Comparison of ENCODE assay signal across 2 cellular contexts in the genomic region with DNA sequence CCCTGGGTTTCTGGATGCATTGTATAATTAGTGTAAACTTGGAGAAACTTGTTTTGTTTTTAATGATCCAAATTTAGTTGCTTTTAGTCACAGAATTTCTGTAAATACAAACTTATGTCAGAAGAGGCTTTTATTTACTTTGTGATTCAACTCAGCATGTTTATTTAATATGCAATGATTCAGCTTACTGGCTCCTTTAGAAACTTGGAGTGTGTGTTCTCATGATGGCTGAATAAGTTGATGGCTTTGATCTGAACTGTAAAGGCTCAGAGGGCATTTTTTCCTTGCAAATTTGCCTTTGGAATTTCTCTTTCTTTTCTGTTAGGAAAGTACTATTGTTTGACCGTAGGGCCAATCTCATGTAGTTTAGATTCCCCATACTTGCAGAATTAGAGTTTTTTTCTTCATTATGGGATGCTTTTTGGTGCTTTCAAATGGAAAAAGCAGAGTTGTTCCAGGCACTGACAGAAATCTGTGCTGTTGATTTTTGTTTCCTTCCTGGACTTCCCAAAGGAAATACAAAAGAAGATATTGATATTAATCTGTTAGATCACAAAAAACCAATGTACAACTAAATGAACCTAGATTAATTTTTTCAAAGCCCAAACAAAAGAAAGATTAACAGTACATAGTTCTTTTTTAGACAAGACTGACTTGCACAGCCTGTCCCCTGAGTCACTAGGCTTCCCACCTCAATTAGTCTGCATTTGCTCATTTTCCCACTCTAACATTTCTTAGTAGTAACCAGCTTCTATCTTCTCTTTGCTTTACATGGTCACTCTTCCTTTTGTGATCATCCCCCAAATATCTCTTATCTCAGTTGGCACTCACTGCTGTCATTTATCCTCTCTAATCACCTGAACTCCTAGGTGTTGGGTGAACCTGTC.
TF ChIP-seq lines count a peak whose summit lies in the region.

No MANE protein-coding gene starts in this region.

TF ChIP-seq in A549, 52 proteins besides CTCF, POLR2A, EP300 and RAD21 (continued from another document):
- TF ChIP-seq, protein P1, sequence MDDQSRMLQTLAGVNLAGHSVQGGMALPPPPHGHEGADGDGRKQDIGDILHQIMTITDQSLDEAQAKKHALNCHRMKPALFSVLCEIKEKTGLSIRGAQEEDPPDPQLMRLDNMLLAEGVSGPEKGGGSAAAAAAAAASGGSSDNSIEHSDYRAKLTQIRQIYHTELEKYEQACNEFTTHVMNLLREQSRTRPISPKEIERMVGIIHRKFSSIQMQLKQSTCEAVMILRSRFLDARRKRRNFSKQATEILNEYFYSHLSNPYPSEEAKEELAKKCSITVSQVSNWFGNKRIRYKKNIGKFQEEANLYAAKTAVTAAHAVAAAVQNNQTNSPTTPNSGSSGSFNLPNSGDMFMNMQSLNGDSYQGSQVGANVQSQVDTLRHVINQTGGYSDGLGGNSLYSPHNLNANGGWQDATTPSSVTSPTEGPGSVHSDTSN (IDR thresholded peaks at IDR 0.05), result 0 out of 2 replicates have a peak, but pooled peaks have one; percentile 45
- peak; percentile 79 to 93 for TF ChIP-seq JUN (IDR thresholded peaks at IDR 0.05)
- peak; percentile 93 for TF ChIP-seq GATA3 (IDR thresholded peaks at IDR 0.05; ENCODE audit: borderline replicate concordance)
- TF ChIP-seq NPAS2 (CRISPR knock-in tag; IDR thresholded peaks at IDR 0.05; ENCODE audit: borderline replicate concordance), result no peak
- peak; percentile 60 to 82; a peak in 3 of 4 replicates for TF ChIP-seq CEBPB (IDR thresholded peaks at IDR 0.05)
- no peak for TF ChIP-seq RFX5 (IDR thresholded peaks at IDR 0.05)
- peak; percentile 98 for TF ChIP-seq JUNB (IDR thresholded peaks at IDR 0.05)
- peak; percentile 52; the same call in 1 of the 3 replicates for TF ChIP-seq SMC3 (IDR thresholded peaks at IDR 0.05)
- no peak for TF ChIP-seq MAZ (IDR thresholded peaks at IDR 0.05; ENCODE audit: borderline replicate concordance, low read depth, low read length)
- TF ChIP-seq FOXS1 (CRISPR knock-in tag; IDR thresholded peaks at IDR 0.05), result peak; percentile 99
- TF ChIP-seq, protein P2, sequence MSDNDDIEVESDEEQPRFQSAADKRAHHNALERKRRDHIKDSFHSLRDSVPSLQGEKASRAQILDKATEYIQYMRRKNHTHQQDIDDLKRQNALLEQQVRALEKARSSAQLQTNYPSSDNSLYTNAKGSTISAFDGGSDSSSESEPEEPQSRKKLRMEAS (IDR thresholded peaks at IDR 0.05), result peak; percentile 71

TF ChIP-seq in HepG2, 621 proteins besides CTCF, POLR2A, EP300 and RAD21 (continued from another document):
- TF ChIP-seq, protein P3, sequence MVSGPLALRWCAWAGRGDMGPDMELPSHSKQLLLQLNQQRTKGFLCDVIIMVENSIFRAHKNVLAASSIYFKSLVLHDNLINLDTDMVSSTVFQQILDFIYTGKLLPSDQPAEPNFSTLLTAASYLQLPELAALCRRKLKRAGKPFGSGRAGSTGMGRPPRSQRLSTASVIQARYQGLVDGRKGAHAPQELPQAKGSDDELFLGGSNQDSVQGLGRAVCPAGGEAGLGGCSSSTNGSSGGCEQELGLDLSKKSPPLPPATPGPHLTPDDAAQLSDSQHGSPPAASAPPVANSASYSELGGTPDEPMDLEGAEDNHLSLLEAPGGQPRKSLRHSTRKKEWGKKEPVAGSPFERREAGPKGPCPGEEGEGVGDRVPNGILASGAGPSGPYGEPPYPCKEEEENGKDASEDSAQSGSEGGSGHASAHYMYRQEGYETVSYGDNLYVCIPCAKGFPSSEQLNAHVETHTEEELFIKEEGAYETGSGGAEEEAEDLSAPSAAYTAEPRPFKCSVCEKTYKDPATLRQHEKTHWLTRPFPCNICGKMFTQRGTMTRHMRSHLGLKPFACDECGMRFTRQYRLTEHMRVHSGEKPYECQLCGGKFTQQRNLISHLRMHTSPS (CRISPR knock-in tag; IDR thresholded peaks at IDR 0.05; ENCODE audit: low read depth), result no peak
- TF ChIP-seq ZNF335 (CRISPR knock-in tag; IDR thresholded peaks at IDR 0.05) (no peak), ASH2L (IDR thresholded peaks at IDR 0.05; ENCODE audit: insufficient read length, low read depth, low read length) (peak; percentile 30), PLRG1 (conservative IDR thresholded peaks at IDR 0.05) (no peak), SP4 (CRISPR knock-in tag; IDR thresholded peaks at IDR 0.05) (no peak), RBAK (CRISPR knock-in tag; IDR thresholded peaks at IDR 0.05) (no peak), SNAPC2 (CRISPR knock-in tag; IDR thresholded peaks at IDR 0.05) (no peak), ZNF264 (CRISPR knock-in tag; IDR thresholded peaks at IDR 0.05) (no peak), FOXA3 (CRISPR knock-in tag; IDR thresholded peaks at IDR 0.05) (peak; percentile 73), RFX3 (CRISPR knock-in tag; IDR thresholded peaks at IDR 0.05) (no peak), FOSL2 (CRISPR knock-in tag; IDR thresholded peaks at IDR 0.05) (peak; percentile 74; the same call in 1 of the 2 replicates), NFE2L2 (IDR thresholded peaks at IDR 0.05; ENCODE audit: low read length) (0 out of 2 replicates have a peak, but pooled peaks have one; percentile 31), FOXP1 (IDR thresholded peaks at IDR 0.05) (no peak), FOXP1 (CRISPR knock-in tag; IDR thresholded peaks at IDR 0.05) (0 out of 2 replicates have a peak, but pooled peaks have one; percentile 19), SOX5 (CRISPR knock-in tag; IDR thresholded peaks at IDR 0.05; ENCODE audit: borderline replicate concordance) (peak; percentile 38; the same call in 1 of the 2 replicates), RARA (CRISPR knock-in tag; IDR thresholded peaks at IDR 0.05) (peak; percentile 28; the same call in 1 of the 2 replicates), FOXA1 (IDR thresholded peaks at IDR 0.05) (peak; percentile 80), FOXA1 (CRISPR knock-in tag; IDR thresholded peaks at IDR 0.05) (0 out of 2 replicates have a peak, but pooled peaks have one; percentile 22), TCF7 (IDR thresholded peaks at IDR 0.05; ENCODE audit: low read depth) (peak; percentile 73), CENPX (CRISPR knock-in tag; IDR thresholded peaks at IDR 0.05) (no peak), CREM (IDR thresholded peaks at IDR 0.05) (peak; percentile 37), CREM (CRISPR knock-in tag; IDR thresholded peaks at IDR 0.05) (no peak), ZNF33A (CRISPR knock-in tag; IDR thresholded peaks at IDR 0.05; ENCODE audit: borderline replicate concordance) (no peak), CAMTA2 (CRISPR knock-in tag; IDR thresholded peaks at IDR 0.05; ENCODE audit: borderline replicate concordance) (no peak), NFRKB (IDR thresholded peaks at IDR 0.05) (no peak), KLF6 (CRISPR knock-in tag; IDR thresholded peaks at IDR 0.05) (no peak)
- TF ChIP-seq, protein P4, sequence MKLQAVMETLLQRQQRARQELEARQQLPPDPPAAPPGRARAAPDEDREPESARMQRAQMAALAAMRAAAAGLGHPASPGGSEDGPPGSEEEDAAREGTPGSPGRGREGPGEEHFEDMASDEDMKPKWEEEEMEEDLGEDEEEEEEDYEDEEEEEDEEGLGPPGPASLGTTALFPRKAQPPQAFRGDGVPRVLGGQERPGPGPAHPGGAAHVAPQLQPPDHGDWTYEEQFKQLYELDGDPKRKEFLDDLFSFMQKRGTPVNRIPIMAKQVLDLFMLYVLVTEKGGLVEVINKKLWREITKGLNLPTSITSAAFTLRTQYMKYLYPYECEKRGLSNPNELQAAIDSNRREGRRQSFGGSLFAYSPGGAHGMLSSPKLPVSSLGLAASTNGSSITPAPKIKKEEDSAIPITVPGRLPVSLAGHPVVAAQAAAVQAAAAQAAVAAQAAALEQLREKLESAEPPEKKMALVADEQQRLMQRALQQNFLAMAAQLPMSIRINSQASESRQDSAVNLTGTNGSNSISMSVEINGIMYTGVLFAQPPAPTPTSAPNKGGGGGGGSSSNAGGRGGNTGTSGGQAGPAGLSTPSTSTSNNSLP (IDR thresholded peaks at IDR 0.05; ENCODE audit: low read depth, low read length), result peak; percentile 92
- TF ChIP-seq, protein P5, sequence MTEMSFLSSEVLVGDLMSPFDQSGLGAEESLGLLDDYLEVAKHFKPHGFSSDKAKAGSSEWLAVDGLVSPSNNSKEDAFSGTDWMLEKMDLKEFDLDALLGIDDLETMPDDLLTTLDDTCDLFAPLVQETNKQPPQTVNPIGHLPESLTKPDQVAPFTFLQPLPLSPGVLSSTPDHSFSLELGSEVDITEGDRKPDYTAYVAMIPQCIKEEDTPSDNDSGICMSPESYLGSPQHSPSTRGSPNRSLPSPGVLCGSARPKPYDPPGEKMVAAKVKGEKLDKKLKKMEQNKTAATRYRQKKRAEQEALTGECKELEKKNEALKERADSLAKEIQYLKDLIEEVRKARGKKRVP (CRISPR knock-in tag; IDR thresholded peaks at IDR 0.05), result 0 out of 4 replicates have a peak, but pooled peaks of 1 of the 2 experiments have one; percentile 28
- TF ChIP-seq, protein P6, sequence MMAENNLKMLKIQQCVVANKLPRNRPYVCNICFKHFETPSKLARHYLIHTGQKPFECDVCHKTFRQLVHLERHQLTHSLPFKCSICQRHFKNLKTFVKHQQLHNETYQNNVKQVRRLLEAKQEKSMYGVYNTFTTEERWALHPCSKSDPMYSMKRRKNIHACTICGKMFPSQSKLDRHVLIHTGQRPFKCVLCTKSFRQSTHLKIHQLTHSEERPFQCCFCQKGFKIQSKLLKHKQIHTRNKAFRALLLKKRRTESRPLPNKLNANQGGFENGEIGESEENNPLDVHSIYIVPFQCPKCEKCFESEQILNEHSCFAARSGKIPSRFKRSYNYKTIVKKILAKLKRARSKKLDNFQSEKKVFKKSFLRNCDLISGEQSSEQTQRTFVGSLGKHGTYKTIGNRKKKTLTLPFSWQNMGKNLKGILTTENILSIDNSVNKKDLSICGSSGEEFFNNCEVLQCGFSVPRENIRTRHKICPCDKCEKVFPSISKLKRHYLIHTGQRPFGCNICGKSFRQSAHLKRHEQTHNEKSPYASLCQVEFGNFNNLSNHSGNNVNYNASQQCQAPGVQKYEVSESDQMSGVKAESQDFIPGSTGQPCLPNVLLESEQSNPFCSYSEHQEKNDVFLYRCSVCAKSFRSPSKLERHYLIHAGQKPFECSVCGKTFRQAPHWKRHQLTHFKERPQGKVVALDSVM (CRISPR knock-in tag; IDR thresholded peaks at IDR 0.05), result no peak
- TF ChIP-seq, protein P7, sequence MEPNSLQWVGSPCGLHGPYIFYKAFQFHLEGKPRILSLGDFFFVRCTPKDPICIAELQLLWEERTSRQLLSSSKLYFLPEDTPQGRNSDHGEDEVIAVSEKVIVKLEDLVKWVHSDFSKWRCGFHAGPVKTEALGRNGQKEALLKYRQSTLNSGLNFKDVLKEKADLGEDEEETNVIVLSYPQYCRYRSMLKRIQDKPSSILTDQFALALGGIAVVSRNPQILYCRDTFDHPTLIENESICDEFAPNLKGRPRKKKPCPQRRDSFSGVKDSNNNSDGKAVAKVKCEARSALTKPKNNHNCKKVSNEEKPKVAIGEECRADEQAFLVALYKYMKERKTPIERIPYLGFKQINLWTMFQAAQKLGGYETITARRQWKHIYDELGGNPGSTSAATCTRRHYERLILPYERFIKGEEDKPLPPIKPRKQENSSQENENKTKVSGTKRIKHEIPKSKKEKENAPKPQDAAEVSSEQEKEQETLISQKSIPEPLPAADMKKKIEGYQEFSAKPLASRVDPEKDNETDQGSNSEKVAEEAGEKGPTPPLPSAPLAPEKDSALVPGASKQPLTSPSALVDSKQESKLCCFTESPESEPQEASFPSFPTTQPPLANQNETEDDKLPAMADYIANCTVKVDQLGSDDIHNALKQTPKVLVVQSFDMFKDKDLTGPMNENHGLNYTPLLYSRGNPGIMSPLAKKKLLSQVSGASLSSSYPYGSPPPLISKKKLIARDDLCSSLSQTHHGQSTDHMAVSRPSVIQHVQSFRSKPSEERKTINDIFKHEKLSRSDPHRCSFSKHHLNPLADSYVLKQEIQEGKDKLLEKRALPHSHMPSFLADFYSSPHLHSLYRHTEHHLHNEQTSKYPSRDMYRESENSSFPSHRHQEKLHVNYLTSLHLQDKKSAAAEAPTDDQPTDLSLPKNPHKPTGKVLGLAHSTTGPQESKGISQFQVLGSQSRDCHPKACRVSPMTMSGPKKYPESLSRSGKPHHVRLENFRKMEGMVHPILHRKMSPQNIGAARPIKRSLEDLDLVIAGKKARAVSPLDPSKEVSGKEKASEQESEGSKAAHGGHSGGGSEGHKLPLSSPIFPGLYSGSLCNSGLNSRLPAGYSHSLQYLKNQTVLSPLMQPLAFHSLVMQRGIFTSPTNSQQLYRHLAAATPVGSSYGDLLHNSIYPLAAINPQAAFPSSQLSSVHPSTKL (CRISPR knock-in tag; IDR thresholded peaks at IDR 0.05), result peak; percentile 44; the same call in 1 of the 2 replicates
TF ChIP-seq in HepG2: peak in this region for 17.
